ENCODE assay signal across 8 cellular contexts in genomic region chr1:100353073-100353801, GRCh38. TPM values are rescaled to one million over a fixed set of nuclear protein-coding genes. Genes with fewer than 3 reads are reported as not detected.
DNase-seq lines count a peak whose midpoint lies in the region; ATAC-seq and TF ChIP-seq lines count a peak whose summit lies in the region.

No MANE protein-coding gene starts in this region.

- no peaks in the 10 kb centered on the region for H3K36me3 ChIP-seq in HEK293 (ENCODE audit: control insufficient read depth in 2 of 2, insufficient read depth in 1 of 2, low read length in 2 of 2)

- POLR2A ChIA-PET in HEK293 (lab: Yijun Ruan, JAX): interaction anchor here (0.5 to 3.3 kb wide), 10 partner anchors 7 to 542 kb away, joined by 3 to 18 read pairs (median 3); partner anchors contain the start of genes DBT, EXTL2, RTCA and SLC30A7
- POLR2A ChIA-PET in naive thymus-derived CD8-positive, alpha-beta T cell (lab: Charles Lee): interaction anchor here (0.5 to 4.9 kb wide), 24 partner anchors 12 to 271 kb away, joined by 3 to 51 read pairs (median 6); partner anchors contain the start of genes RTCA, SASS6 and TRMT13

- H3K4me3 ChIP-seq in GM12864 (ENCODE audit: low read depth, low read length): peak overlapping the region; percentile 72
- peak overlapping the region; percentile 82 for H3K4me3 ChIP-seq in HEK293 (ENCODE audit: low read depth, low read length)

- peaks cover 3 to 33% (median 12%) of the 10 kb centered on the region in 3 donors for H3K36me3 Mint-ChIP-seq in naive thymus-derived CD8-positive, alpha-beta T cell

- ATAC-seq in esophagus mucosa (peak; percentile 14), HG03520 (IDR thresholded peaks at IDR 0.05; ENCODE audit: unreplicated experiment) (no peak)
- ATAC-seq in naive thymus-derived CD8-positive, alpha-beta T cell: peak in 1 of 2 donors; percentile 5

- H3K9me3 ChIP-seq in HEK293 (ENCODE audit: control insufficient read depth, insufficient read depth, low read depth, low read length): no peaks in the 10 kb centered on the region

- TF ChIP-seq CTCF in GM12864 (IDR thresholded peaks at IDR 0.05; ENCODE audit: low read depth, low read length, missing control alignments): no peak
- peak; percentile 61; the same call in 1 of the 2 replicates for TF ChIP-seq CTCF in HEK293 (tag by site-specific recombination; IDR thresholded peaks at IDR 0.05)

- H3K27ac ChIP-seq in HEK293 (ENCODE audit: extremely low read depth, low read depth, low read length): peak overlapping the region; percentile 79; the same call in 1 of the 2 replicates

- CTCF ChIA-PET in HEK293 (lab: Yijun Ruan, JAX): interaction anchor here (0.6 to 1.9 kb wide), 4 partner anchors 56 to 110 kb away, joined by 3 to 5 read pairs (median 4); partner anchors contain the start of gene RTCA

- peaks cover 41 to 65% (median 54%) of the 10 kb centered on the region in 4 donors for H3K4me1 Mint-ChIP-seq in naive thymus-derived CD8-positive, alpha-beta T cell

- H3K9me3 Mint-ChIP-seq in naive thymus-derived CD8-positive, alpha-beta T cell: peaks cover 0 to 3% (median 0%) of the 10 kb centered on the region in 9 donors

- H3K4me1 ChIP-seq in HEK293 (ENCODE audit: control insufficient read depth, insufficient read depth, low read length): peaks cover 5% of the 10 kb centered on the region; the same call in 1 of the 2 replicates

- H3K27me3 Mint-ChIP-seq in naive thymus-derived CD8-positive, alpha-beta T cell: peaks cover 0 to 3% (median 0%) of the 10 kb centered on the region in 5 donors

- DNase-seq in GM12864 (ENCODE audit: low read depth) (no peak), NCI-H1930 (lab: John Stamatoyannopoulos, UW) (peak; percentile 2 to 25), ureter (ENCODE audit: low spot score) (peak; percentile 50)
- peak; percentile 75 for DNase-seq in activated CD8-positive, alpha-beta memory T cell treated with anti-CD3 and anti-CD28 coated beads, Interleukin-2, amount 50 U/mL, for 48 hours
- peak in 9 of 10 donors; percentile 18 to 68 (median 36) for DNase-seq in naive thymus-derived CD8-positive, alpha-beta T cell

- peak overlapping the region; percentile 89 to 100 (median 96) for H3K27ac Mint-ChIP-seq in naive thymus-derived CD8-positive, alpha-beta T cell

- H3K4me3 Mint-ChIP-seq in naive thymus-derived CD8-positive, alpha-beta T cell: peak overlapping the region; percentile 91 to 100 (median 96)

TF ChIP-seq in HEK293, 187 proteins besides CTCF, POLR2A, EP300 and RAD21 (continues in another document):
- TF ChIP-seq REST (tag by site-specific recombination; IDR thresholded peaks at IDR 0.05): 0 out of 2 replicates have a peak, but pooled peaks have one; percentile 14
- TF ChIP-seq PRDM10 (tag by site-specific recombination; IDR thresholded peaks at IDR 0.05): peak; percentile 94; the same call in 1 of the 2 replicates
- TF ChIP-seq KLF9 (tag by site-specific recombination; IDR thresholded peaks at IDR 0.05; ENCODE audit: low read depth): peak; percentile 56
- TF ChIP-seq ZNF660 (tag by site-specific recombination; IDR thresholded peaks at IDR 0.05): no peak
- no peak for TF ChIP-seq ZNF664 (tag by site-specific recombination; IDR thresholded peaks at IDR 0.05)
- TF ChIP-seq BCL6B (tag by site-specific recombination; IDR thresholded peaks at IDR 0.05): no peak
- TF ChIP-seq PRDM1 (tag by site-specific recombination; IDR thresholded peaks at IDR 0.05): peak; percentile 79
- no peak for TF ChIP-seq ZNF449 (tag by site-specific recombination; IDR thresholded peaks at IDR 0.05)
- TF ChIP-seq SETDB1 (IDR thresholded peaks at IDR 0.05; ENCODE audit: insufficient read length, low read length): no peak
- TF ChIP-seq FEZF1 (tag by site-specific recombination; IDR thresholded peaks at IDR 0.05): no peak
- no peak for TF ChIP-seq ZNF629 (tag by site-specific recombination; IDR thresholded peaks at IDR 0.05)
- TF ChIP-seq ZFP3 (tag by site-specific recombination; IDR thresholded peaks at IDR 0.05; ENCODE audit: low read depth): no peak
- no peak for TF ChIP-seq ZNF146 (tag by site-specific recombination; IDR thresholded peaks at IDR 0.05)
- TF ChIP-seq ZNF2 (tag by site-specific recombination; IDR thresholded peaks at IDR 0.05): no peak
- TF ChIP-seq BCL11A (tag by site-specific recombination; IDR thresholded peaks at IDR 0.05; ENCODE audit: low read depth): peak; percentile 16; the same call in 1 of the 2 replicates
- no peak for TF ChIP-seq ZSCAN30 (tag by site-specific recombination; IDR thresholded peaks at IDR 0.05)
- no peak for TF ChIP-seq ZNF560 (tag by site-specific recombination; IDR thresholded peaks at IDR 0.05; ENCODE audit: borderline replicate concordance)
- no peak for TF ChIP-seq TRIM28 (IDR thresholded peaks at IDR 0.05; ENCODE audit: borderline replicate concordance, low read length)
- TF ChIP-seq ZNF16 (tag by site-specific recombination; IDR thresholded peaks at IDR 0.05; ENCODE audit: low read depth): no peak

RNA-seq across cellular contexts. Expression of gene CDC14A, which starts 0.9 kb away (rescaled TPM):
- total RNA-seq in esophagus mucosa (2.7 TPM), ureter (14.3 TPM)
- total RNA-seq in naive thymus-derived CD8-positive, alpha-beta T cell: 10 to 100 TPM; 61.9 to 63.4 TPM
- polyA plus RNA-seq in naive thymus-derived CD8-positive, alpha-beta T cell: 10 to 100 TPM; 17.1 to 31.5 (median 24.9) TPM
